In genomic region chr19:14073925-14074838, GRCh38 we compare ENCODE assay signal across 1 cellular context.
TF ChIP-seq lines count a peak whose summit lies in the region.

No MANE protein-coding gene starts in this region.

TF ChIP-seq in HepG2, 621 proteins besides CTCF, POLR2A, EP300 and RAD21 (continued from another document):
- TF ChIP-seq ZNF607 (CRISPR knock-in tag; IDR thresholded peaks at IDR 0.05; ENCODE audit: borderline replicate concordance) (0 out of 2 replicates have a peak, but pooled peaks have one; percentile 15), ZBTB42 (CRISPR knock-in tag; IDR thresholded peaks at IDR 0.05) (0 out of 2 replicates have a peak, but pooled peaks have one; percentile 4), ATF3 (CRISPR knock-in tag; IDR thresholded peaks at IDR 0.05) (0 out of 2 replicates have a peak, but pooled peaks have one; percentile 28), SRSF1 (optimal IDR thresholded peaks at IDR 0.05; ENCODE audit: low read depth, low read length) (peak; percentile 66), ZFY (CRISPR knock-in tag; IDR thresholded peaks at IDR 0.05) (peak; percentile 28; the same call in 1 of the 2 replicates), KIAA2018 (CRISPR knock-in tag; IDR thresholded peaks at IDR 0.05; ENCODE audit: borderline replicate concordance) (no peak), AHR (CRISPR knock-in tag; IDR thresholded peaks at IDR 0.05) (peak; percentile 18; the same call in 1 of the 2 replicates), MAX (IDR thresholded peaks at IDR 0.05) (0 out of 2 replicates have a peak, but pooled peaks have one; percentile 17), DR1 (CRISPR knock-in tag; IDR thresholded peaks at IDR 0.05) (0 out of 2 replicates have a peak, but pooled peaks have one; percentile 8), FOXA1 (IDR thresholded peaks at IDR 0.05) (no peak), FOXA1 (CRISPR knock-in tag; IDR thresholded peaks at IDR 0.05) (peak; percentile 59; the same call in 1 of the 2 replicates), ZNF552 (CRISPR knock-in tag; IDR thresholded peaks at IDR 0.05; ENCODE audit: borderline replicate concordance) (0 out of 2 replicates have a peak, but pooled peaks have one; percentile 44), ZBTB7B (CRISPR knock-in tag; IDR thresholded peaks at IDR 0.05) (peak; percentile 62; the same call in 1 of the 2 replicates), HNRNPLL (IDR thresholded peaks at IDR 0.05; ENCODE audit: low read depth, low read length, poor library complexity, severe bottlenecking) (peak; percentile 67), KLF12 (CRISPR knock-in tag; IDR thresholded peaks at IDR 0.05; ENCODE audit: borderline replicate concordance) (no peak), HDAC6 (IDR thresholded peaks at IDR 0.05; ENCODE audit: low read depth, low read length) (no peak), TCF7 (IDR thresholded peaks at IDR 0.05; ENCODE audit: low read depth) (peak; percentile 57; the same call in 1 of the 2 replicates), ZBTB1 (CRISPR knock-in tag; IDR thresholded peaks at IDR 0.05; ENCODE audit: borderline replicate concordance) (no peak), BCL3 (CRISPR knock-in tag; IDR thresholded peaks at IDR 0.05) (0 out of 2 replicates have a peak, but pooled peaks have one; percentile 68), POGK (CRISPR knock-in tag; conservative IDR thresholded peaks at IDR 0.05) (0 out of 2 replicates have a peak, but pooled peaks have one; percentile 8), HDAC1 (CRISPR knock-in tag; IDR thresholded peaks at IDR 0.05) (peak; percentile 42; the same call in 1 of the 2 replicates), PATZ1 (CRISPR knock-in tag; IDR thresholded peaks at IDR 0.05) (peak; percentile 90), NAIF1 (CRISPR knock-in tag; IDR thresholded peaks at IDR 0.05; ENCODE audit: borderline replicate concordance) (0 out of 2 replicates have a peak, but pooled peaks have one; percentile 51), ZNF33B (CRISPR knock-in tag; IDR thresholded peaks at IDR 0.05) (0 out of 2 replicates have a peak, but pooled peaks have one; percentile 19), HNRNPL (IDR thresholded peaks at IDR 0.05; ENCODE audit: low read depth, low read length) (0 out of 2 replicates have a peak, but pooled peaks have one; percentile 35), SAFB2 (CRISPR knock-in tag; IDR thresholded peaks at IDR 0.05; ENCODE audit: borderline replicate concordance, low read depth) (no peak), ZBTB10 (CRISPR knock-in tag; IDR thresholded peaks at IDR 0.05; ENCODE audit: borderline replicate concordance) (peak; percentile 30; the same call in 1 of the 2 replicates), SMAD1 (CRISPR knock-in tag; IDR thresholded peaks at IDR 0.05; ENCODE audit: borderline replicate concordance, low read depth) (no peak), ISL2 (CRISPR knock-in tag; IDR thresholded peaks at IDR 0.05) (no peak), BORCS8-MEF2B (CRISPR knock-in tag; IDR thresholded peaks at IDR 0.05) (no peak)
